8 cellular contexts compared by ENCODE assay signal in genomic region chr12:82357340-82357739, GRCh38. TPM values are rescaled to one million over a fixed set of nuclear protein-coding genes. Genes with fewer than 3 reads are reported as not detected.
A peak's percentile ranks its signal among the peaks of the same experiment; 100 is the strongest.
DNase-seq lines count a peak whose midpoint lies in the region; ATAC-seq and TF ChIP-seq lines count a peak whose summit lies in the region.

No MANE protein-coding gene starts in this region.

- peak overlapping the region; percentile 67 for H3K4me2 ChIP-seq in OCI-LY7 (ENCODE audit: low read length)

- BruUV-seq in OCI-LY7 (replicated peaks; lab: Mats Ljungman, UMichigan) = no TSS peak

- peaks cover 50% of the 10 kb centered on the region for H3K36me3 ChIP-seq in OCI-LY7 (ENCODE audit: insufficient read depth, low read length)
- peaks cover 30% of the 10 kb centered on the region for H3K36me3 ChIP-seq in neutrophil

- peak overlapping the region; percentile 80; the same call in 1 of the 2 replicates for H2AFZ ChIP-seq in OCI-LY7 (ENCODE audit: low read length)

- ATAC-seq in CD4-positive, alpha-beta T cell (ENCODE audit: poor library complexity) = no peak
- no peak for ATAC-seq in GM18519 (IDR thresholded peaks at IDR 0.05; ENCODE audit: low FRiP score, unreplicated experiment)

- no peaks in the 10 kb centered on the region for H3K9me2 ChIP-seq in OCI-LY7 (ENCODE audit: insufficient read depth, low read length)

- POLR2A ChIA-PET in CD4-positive, alpha-beta T cell (lab: Charles Lee) = interaction anchor here (0.6 to 2.0 kb wide), 3 partner anchors 329 to 415 kb away, joined by 3 to 14 read pairs (median 3); partner anchors contain the start of gene TMTC2
- POLR2A ChIA-PET in OCI-LY7 (lab: Charles Lee) = interaction anchor here (0.6 to 1.3 kb wide), 2 partner anchors 12 to 509 kb away, joined by 3 to 5 read pairs; no protein-coding TSS in a partner anchor

- H3K9me3 ChIP-seq in CD4-positive, alpha-beta T cell (ENCODE audit: control insufficient read depth, low read length) = no peaks in the 10 kb centered on the region
- H3K9me3 ChIP-seq in OCI-LY7 (ENCODE audit: low read length) (no peaks in the 10 kb centered on the region), neutrophil (no peaks in the 10 kb centered on the region)

- H3K27ac Mint-ChIP-seq in CD4-positive, alpha-beta T cell = peak overlapping the region; percentile 99

- no peaks in the 10 kb centered on the region for H3K27me3 Mint-ChIP-seq in CD4-positive, alpha-beta T cell

- no peak for DNase-seq in CD4-positive, alpha-beta T cell
- no peak for DNase-seq in OCI-LY7 (ENCODE audit: low spot score)
- no peak for DNase-seq in epithelial cell of esophagus (ENCODE audit: low read depth)
- DNase-seq in NCI-H510A (lab: John Stamatoyannopoulos, UW) = no peak
- DNase-seq in germinal center (ENCODE audit: low spot score) = no peak
- no peak for DNase-seq in substantia nigra (lab: John Stamatoyannopoulos, UW)

- no peaks in the 10 kb centered on the region for H3K9me3 Mint-ChIP-seq in CD4-positive, alpha-beta T cell

- H3K4me3 Mint-ChIP-seq in CD4-positive, alpha-beta T cell = peak overlapping the region; percentile 100

- peaks cover 51% of the 10 kb centered on the region for H3K79me2 ChIP-seq in OCI-LY7 (ENCODE audit: insufficient read depth, low read depth, low read length)

- H3K4me1 ChIP-seq in OCI-LY7 (ENCODE audit: insufficient read depth, low read length, poor library complexity, severe bottlenecking) = peaks cover 18% of the 10 kb centered on the region
- H3K4me1 ChIP-seq in neutrophil (ENCODE audit: control insufficient read depth in 1 of 2, insufficient read depth in 1 of 2, low read depth in 1 of 2, low read length in 1 of 2) = peaks cover 21 to 23% of the 10 kb centered on the region in 2 experiments

- H3K27ac ChIP-seq in CD4-positive, alpha-beta T cell (ENCODE audit: low read depth, low read length) = no peak overlapping the region
- H3K27ac ChIP-seq in OCI-LY7 (ENCODE audit: low read depth, low read length, poor library complexity, severe bottlenecking) (peak overlapping the region; percentile 68), neutrophil (peak overlapping the region; percentile 97), substantia nigra (ENCODE audit: low read depth, low read length, poor library complexity, severe bottlenecking) (no peak overlapping the region)

- TF ChIP-seq CTCF in CD4-positive, alpha-beta T cell (IDR thresholded peaks at IDR 0.05) = no peak
- TF ChIP-seq CTCF in OCI-LY7 (conservative IDR thresholded peaks at IDR 0.05; ENCODE audit: low read length) (no peak), epithelial cell of esophagus (IDR thresholded peaks at IDR 0.05; ENCODE audit: insufficient read depth, low read depth, low read length, missing control alignments) (no peak), neutrophil (IDR thresholded peaks at IDR 0.05) (no peak)

- H4K20me1 ChIP-seq in OCI-LY7 (ENCODE audit: insufficient read depth, low read length) = no peaks in the 10 kb centered on the region

- intact Hi-C loops in CD4-positive, alpha-beta T cell (cut with DNase I, micrococcal nuclease) = loop anchor here in 1 of 2 experiments (5.0 to 10.0 kb wide), 2 partner anchors 330 to 713 kb away; partner anchors contain the start of gene TMTC2
- intact Hi-C loops in OCI-LY7 (cut with micrococcal nuclease; ENCODE audit: unreplicated experiment) = no loop called here

- H3K4me3 ChIP-seq in OCI-LY7 (ENCODE audit: low read depth, low read length, poor library complexity, severe bottlenecking) = peak overlapping the region; percentile 94
- peak overlapping the region; percentile 97 for H3K4me3 ChIP-seq in epithelial cell of esophagus (ENCODE audit: low read length)
- H3K4me3 ChIP-seq in neutrophil (ENCODE audit: low read depth in 1 of 2, low read length in 1 of 2) = peak overlapping the region; percentile 79

- peaks cover 69% of the 10 kb centered on the region for H3K36me3 Mint-ChIP-seq in CD4-positive, alpha-beta T cell (ENCODE audit: low read depth)

- no peaks in the 10 kb centered on the region for H3K27me3 ChIP-seq in CD4-positive, alpha-beta T cell (ENCODE audit: control insufficient read depth, insufficient read depth, low read length)
- H3K27me3 ChIP-seq in neutrophil = no peaks in the 10 kb centered on the region

- peaks cover 64% of the 10 kb centered on the region for H3K4me1 Mint-ChIP-seq in CD4-positive, alpha-beta T cell (ENCODE audit: low read depth)

- CTCF ChIA-PET in CD4-positive, alpha-beta T cell (lab: Charles Lee) = interaction anchor here (1.7 kb wide), 2 partner anchors 9 to 329 kb away, joined by 4 to 11 read pairs; partner anchors contain the start of gene TMTC2
- CTCF ChIA-PET in OCI-LY7 (lab: Charles Lee; ENCODE audit: unreplicated experiment) = no interaction called here

RNA-seq across cellular contexts. Expression of gene CCDC59, which starts 0.8 kb away (rescaled TPM):
- 100 to 1,000 TPM; 186 to 204 TPM for total RNA-seq in CD4-positive, alpha-beta T cell
- 49.0 and 55.0 TPM in 2 replicates for total RNA-seq in OCI-LY7 (2014; rRNA removed; shearing (Covaris generic))
- 71.4 and 76.0 TPM in 2 replicates for total RNA-seq in OCI-LY7 (2022)

RNA-seq across cellular contexts. Expression of gene METTL25, which starts 1.0 kb away (rescaled TPM):
- 10 to 100 TPM; 12.4 to 12.6 TPM for total RNA-seq in CD4-positive, alpha-beta T cell
- total RNA-seq in OCI-LY7 (2014; rRNA removed; shearing (Covaris generic)) = 8.0 and 13.1 TPM in 2 replicates
- 9.6 and 12.5 TPM in 2 replicates for total RNA-seq in OCI-LY7 (2022)

Comparison
In these comparisons a context has a peak if more than half of its experiments do, and no peak if none do; other contexts are left out.
1. H3K27ac ChIP-seq: peak in OCI-LY7 (single experiment) and neutrophil (single experiment); none in CD4-positive, alpha-beta T cell (single experiment) and substantia nigra (single experiment).
2. Peak in every context shown above with its lines, with median percentiles within 50 percentile points of each other: H3K4me3 ChIP-seq.